In the genomic region with DNA sequence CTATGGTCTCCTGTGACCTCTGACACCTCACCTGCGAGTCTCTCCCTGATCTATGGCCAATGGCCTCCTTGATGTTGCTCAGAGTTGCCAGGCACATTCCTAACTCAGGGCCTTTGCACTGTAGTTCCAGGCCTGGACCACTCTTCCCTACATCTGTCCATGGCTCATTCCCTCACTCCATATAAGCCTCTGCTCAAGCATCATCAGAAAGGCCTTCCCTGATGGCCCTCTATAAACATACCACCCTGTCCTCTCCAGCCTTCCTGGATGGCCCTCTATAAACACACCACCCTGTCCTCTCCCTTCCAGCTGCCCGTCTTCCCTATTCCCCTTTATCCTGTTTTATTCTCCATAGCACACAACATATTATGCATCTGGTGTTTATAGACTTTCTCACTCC, we compare ENCODE assay signal across 17 cellular contexts.
DNase-seq lines count a peak whose midpoint lies in the region; ATAC-seq and TF ChIP-seq lines count a peak whose summit lies in the region.
"Had no signal": no experiment of that assay in that cellular context is flagged by ENCODE, and none has a peak within 500 bp of the region (broad histone marks: within the 10 kb centered on the region; RNA-seq: fewer than 3 reads in every experiment).

No MANE protein-coding gene starts in this region.

- H3K27me3 Mint-ChIP-seq in activated CD4-positive, alpha-beta T cell treated with anti-CD3 and anti-CD28 coated beads, Interleukin-2, amount 10 ng/mL, durations not matched to agents 7 days and 5 days: no peaks in the 10 kb centered on the region
- peaks cover 9% of the 10 kb centered on the region for H3K27me3 Mint-ChIP-seq in CD4-positive, alpha-beta T cell
- no peaks in the 10 kb centered on the region for H3K27me3 Mint-ChIP-seq in activated T-helper 1 cell treated with anti-CD3 and anti-CD28 coated beads, Interleukin-12 subunit alpha, Interleukin-12 subunit beta, Interleukin-2, Interleukin-4 antibody, amounts not matched to agents 30 ng/mL and 10 ng/mL and 1 ng/mL, durations not matched to agents 14 hours and 24 hours and 36 hours (ENCODE audit: insufficient read depth)
- H3K27me3 Mint-ChIP-seq in natural killer cell treated with Interleukin-12 subunit alpha and Interleukin-12 subunit beta and Interleukin-15 and Interleukin-18, amount 100 ng/mL, for 72 hours: no peaks in the 10 kb centered on the region

- no peak overlapping the region for H3K4me3 ChIP-seq in effector memory CD4-positive, alpha-beta T cell (ENCODE audit: insufficient read depth, low read depth, low read length, poor library complexity, severe bottlenecking)

- no peaks in the 10 kb centered on the region for H3K9me3 ChIP-seq in CD4-positive, alpha-beta T cell (ENCODE audit: control insufficient read depth, low read length)
- H3K9me3 ChIP-seq in effector memory CD4-positive, alpha-beta T cell (ENCODE audit: control insufficient read depth, low read length): no peaks in the 10 kb centered on the region

- H3K36me3 Mint-ChIP-seq in activated CD4-positive, alpha-beta T cell treated with anti-CD3 and anti-CD28 coated beads, Interleukin-2, amount 10 ng/mL, durations not matched to agents 7 days and 5 days (ENCODE audit: low read depth): peaks cover 3% of the 10 kb centered on the region
- no peaks in the 10 kb centered on the region for H3K36me3 Mint-ChIP-seq in CD4-positive, alpha-beta T cell (ENCODE audit: low read depth)
- H3K36me3 Mint-ChIP-seq in activated T-helper 1 cell treated with anti-CD3 and anti-CD28 coated beads, Interleukin-12 subunit alpha, Interleukin-12 subunit beta, Interleukin-2, Interleukin-4 antibody, amounts not matched to agents 30 ng/mL and 10 ng/mL and 1 ng/mL, durations not matched to agents 14 hours and 24 hours and 36 hours (ENCODE audit: low read depth): peaks cover 12% of the 10 kb centered on the region
- H3K36me3 Mint-ChIP-seq in natural killer cell treated with Interleukin-12 subunit alpha and Interleukin-12 subunit beta and Interleukin-15 and Interleukin-18, amount 100 ng/mL, for 72 hours: no peaks in the 10 kb centered on the region

- POLR2A ChIA-PET in activated CD4-positive, alpha-beta T cell treated with anti-CD3 and anti-CD28 coated beads, Interleukin-2, amount 10 ng/mL, durations not matched to agents 7 days and 5 days (lab: Charles Lee): no interaction called here
- POLR2A ChIA-PET in CD4-positive, alpha-beta T cell (lab: Charles Lee): no interaction called here

- H3K27me3 ChIP-seq in CD4-positive, alpha-beta T cell (ENCODE audit: control insufficient read depth, insufficient read depth, low read length): no peaks in the 10 kb centered on the region
- no peaks in the 10 kb centered on the region for H3K27me3 ChIP-seq in effector memory CD4-positive, alpha-beta T cell (replicated peaks; ENCODE audit: control insufficient read depth, insufficient read depth, low read length, poor library complexity, severe bottlenecking)

- peaks cover 5% of the 10 kb centered on the region for H3K4me1 ChIP-seq in effector memory CD4-positive, alpha-beta T cell (ENCODE audit: control insufficient read depth, insufficient read depth, low read length, poor library complexity, severe bottlenecking)

- ATAC-seq in CD4-positive, alpha-beta T cell (ENCODE audit: poor library complexity): no peak
- no peak for ATAC-seq in natural killer cell treated with Interleukin-12 subunit alpha and Interleukin-12 subunit beta and Interleukin-15 and Interleukin-18, amount 100 ng/mL, for 72 hours
- no peak for ATAC-seq in GM21576 (IDR thresholded peaks at IDR 0.05; ENCODE audit: unreplicated experiment)

- no peaks in the 10 kb centered on the region for H3K36me3 ChIP-seq in effector memory CD4-positive, alpha-beta T cell (ENCODE audit: control insufficient read depth, insufficient read depth, low read length)

- peak overlapping the region; percentile 41 for H3K27ac Mint-ChIP-seq in activated CD4-positive, alpha-beta T cell treated with anti-CD3 and anti-CD28 coated beads, Interleukin-2, amount 10 ng/mL, durations not matched to agents 7 days and 5 days
- peak overlapping the region; percentile 21 for H3K27ac Mint-ChIP-seq in CD4-positive, alpha-beta T cell
- peak overlapping the region; percentile 13 for H3K27ac Mint-ChIP-seq in activated T-helper 1 cell treated with anti-CD3 and anti-CD28 coated beads, Interleukin-12 subunit alpha, Interleukin-12 subunit beta, Interleukin-2, Interleukin-4 antibody, amounts not matched to agents 30 ng/mL and 10 ng/mL and 1 ng/mL, durations not matched to agents 14 hours and 24 hours and 36 hours
- no peak overlapping the region for H3K27ac Mint-ChIP-seq in natural killer cell treated with Interleukin-12 subunit alpha and Interleukin-12 subunit beta and Interleukin-15 and Interleukin-18, amount 100 ng/mL, for 72 hours
- H3K27ac Mint-ChIP-seq: HFFc6 had no signal

- no peak overlapping the region for H3K4me3 Mint-ChIP-seq in activated CD4-positive, alpha-beta T cell treated with anti-CD3 and anti-CD28 coated beads, Interleukin-2, amount 10 ng/mL, durations not matched to agents 7 days and 5 days
- H3K4me3 Mint-ChIP-seq in CD4-positive, alpha-beta T cell: peak overlapping the region; percentile 99
- peak overlapping the region; percentile 8 for H3K4me3 Mint-ChIP-seq in activated T-helper 1 cell treated with anti-CD3 and anti-CD28 coated beads, Interleukin-12 subunit alpha, Interleukin-12 subunit beta, Interleukin-2, Interleukin-4 antibody, amounts not matched to agents 30 ng/mL and 10 ng/mL and 1 ng/mL, durations not matched to agents 14 hours and 24 hours and 36 hours
- H3K4me3 Mint-ChIP-seq in natural killer cell treated with Interleukin-12 subunit alpha and Interleukin-12 subunit beta and Interleukin-15 and Interleukin-18, amount 100 ng/mL, for 72 hours: peak overlapping the region; percentile 9
- H3K4me3 Mint-ChIP-seq: HFFc6 had no signal

- intact Hi-C loops in CD4-positive, alpha-beta T cell (cut with DNase I, micrococcal nuclease): loop anchor here in 1 of 2 experiments (5.0 kb wide), 1 partner anchor 101 kb away; the partner anchor contains the start of gene GTF3C4
- intact Hi-C loops in activated T-helper 1 cell treated with anti-CD3 and anti-CD28 coated beads, Interleukin-12 subunit alpha, Interleukin-12 subunit beta, Interleukin-2, Interleukin-4 antibody, amounts not matched to agents 30 ng/mL and 10 ng/mL and 1 ng/mL, durations not matched to agents 14 hours and 24 hours and 36 hours (cut with micrococcal nuclease): no loop called here

- CTCF ChIA-PET in activated CD4-positive, alpha-beta T cell treated with anti-CD3 and anti-CD28 coated beads, Interleukin-2, amount 10 ng/mL, durations not matched to agents 7 days and 5 days (lab: Charles Lee): interaction anchor here (0.9 kb wide), 1 partner anchor 8 kb away, joined by 3 read pairs; no protein-coding TSS in a partner anchor
- CTCF ChIA-PET in CD4-positive, alpha-beta T cell (lab: Charles Lee): no interaction called here

- DNase-seq in activated CD4-positive, alpha-beta T cell treated with anti-CD3 and anti-CD28 coated beads, Interleukin-2, amount 10 ng/mL, durations not matched to agents 7 days and 5 days: no peak
- no peak for DNase-seq in activated CD4-positive, alpha-beta T cell treated with anti-CD3 and anti-CD28 coated beads for 4 hours
- DNase-seq in CD4-positive, alpha-beta T cell: no peak
- no peak for DNase-seq in activated T-helper 1 cell treated with anti-CD3 and anti-CD28 coated beads, Interleukin-12 subunit alpha, Interleukin-12 subunit beta, Interleukin-2, Interleukin-4 antibody, amounts not matched to agents 30 ng/mL and 10 ng/mL and 1 ng/mL, durations not matched to agents 14 hours and 24 hours and 36 hours (ENCODE audit: low spot score)
- no peak for DNase-seq in natural killer cell treated with Interleukin-12 subunit alpha and Interleukin-12 subunit beta and Interleukin-15 and Interleukin-18, amount 100 ng/mL, for 72 hours (ENCODE audit: low spot score)
- DNase-seq in effector memory CD4-positive, alpha-beta T cell: no peak
- DNase-seq in NCI-H526 (lab: John Stamatoyannopoulos, UW): no peak
- DNase-seq: DND-41, HFFc6, KBM-7, NCI-H1105, NCI-H1694, NCI-H510A, NCI-H774, OCI-M1, SHP77 had no signal

- TF ChIP-seq CTCF in CD4-positive, alpha-beta T cell (IDR thresholded peaks at IDR 0.05): no peak

- no peak overlapping the region for H3K27ac ChIP-seq in CD4-positive, alpha-beta T cell (ENCODE audit: low read depth, low read length)
- H3K27ac ChIP-seq in effector memory CD4-positive, alpha-beta T cell (ENCODE audit: insufficient read depth, low read length, poor library complexity, severe bottlenecking): no peak overlapping the region

- peaks cover 28% of the 10 kb centered on the region for H3K4me1 Mint-ChIP-seq in activated CD4-positive, alpha-beta T cell treated with anti-CD3 and anti-CD28 coated beads, Interleukin-2, amount 10 ng/mL, durations not matched to agents 7 days and 5 days
- peaks cover 36% of the 10 kb centered on the region for H3K4me1 Mint-ChIP-seq in CD4-positive, alpha-beta T cell (ENCODE audit: low read depth)
- peaks cover 18% of the 10 kb centered on the region for H3K4me1 Mint-ChIP-seq in activated T-helper 1 cell treated with anti-CD3 and anti-CD28 coated beads, Interleukin-12 subunit alpha, Interleukin-12 subunit beta, Interleukin-2, Interleukin-4 antibody, amounts not matched to agents 30 ng/mL and 10 ng/mL and 1 ng/mL, durations not matched to agents 14 hours and 24 hours and 36 hours (ENCODE audit: low read depth)
- peaks cover 15 to 17% of the 10 kb centered on the region in 2 donors for H3K4me1 Mint-ChIP-seq in natural killer cell treated with Interleukin-12 subunit alpha and Interleukin-12 subunit beta and Interleukin-15 and Interleukin-18, amount 100 ng/mL, for 72 hours (ENCODE audit: low read depth in 2 of 2)

- peaks cover 4% of the 10 kb centered on the region for H3K9me3 Mint-ChIP-seq in activated CD4-positive, alpha-beta T cell treated with anti-CD3 and anti-CD28 coated beads, Interleukin-2, amount 10 ng/mL, durations not matched to agents 7 days and 5 days
- no peaks in the 10 kb centered on the region for H3K9me3 Mint-ChIP-seq in CD4-positive, alpha-beta T cell
- H3K9me3 Mint-ChIP-seq in activated T-helper 1 cell treated with anti-CD3 and anti-CD28 coated beads, Interleukin-12 subunit alpha, Interleukin-12 subunit beta, Interleukin-2, Interleukin-4 antibody, amounts not matched to agents 30 ng/mL and 10 ng/mL and 1 ng/mL, durations not matched to agents 14 hours and 24 hours and 36 hours: no peaks in the 10 kb centered on the region
- H3K9me3 Mint-ChIP-seq in natural killer cell treated with Interleukin-12 subunit alpha and Interleukin-12 subunit beta and Interleukin-15 and Interleukin-18, amount 100 ng/mL, for 72 hours: no peaks in the 10 kb centered on the region

Comparison
In these comparisons a context has a peak if more than half of its experiments do, and no peak if none do; other contexts are left out.
1. H3K27ac Mint-ChIP-seq: peak in activated CD4-positive, alpha-beta T cell treated with anti-CD3 and anti-CD28 coated beads, Interleukin-2, amount 10 ng/mL, durations not matched to agents 7 days and 5 days (single experiment), CD4-positive, alpha-beta T cell (single experiment) and activated T-helper 1 cell treated with anti-CD3 and anti-CD28 coated beads, Interleukin-12 subunit alpha, Interleukin-12 subunit beta, Interleukin-2, Interleukin-4 antibody, amounts not matched to agents 30 ng/mL and 10 ng/mL and 1 ng/mL, durations not matched to agents 14 hours and 24 hours and 36 hours (single experiment); none in natural killer cell treated with Interleukin-12 subunit alpha and Interleukin-12 subunit beta and Interleukin-15 and Interleukin-18, amount 100 ng/mL, for 72 hours (0 of 2).